ENCODE assay signal across 1 cellular context in genomic region chr2:199985625-199986207, GRCh38.
TF ChIP-seq lines count a peak whose summit lies in the region.

No MANE protein-coding gene starts in this region.

TF ChIP-seq in HepG2, 621 proteins besides CTCF, POLR2A, EP300 and RAD21 (continued from another document and continues in another):
- TF ChIP-seq ZNF800 (CRISPR knock-in tag; IDR thresholded peaks at IDR 0.05): 0 out of 2 replicates have a peak, but pooled peaks have one; percentile 52
- no peak for TF ChIP-seq ATF1 (CRISPR knock-in tag; IDR thresholded peaks at IDR 0.05)
- no peak for TF ChIP-seq PITX1 (CRISPR knock-in tag; IDR thresholded peaks at IDR 0.05)
- TF ChIP-seq FOXA3 (CRISPR knock-in tag; IDR thresholded peaks at IDR 0.05): no peak
- TF ChIP-seq FOXC1 (CRISPR knock-in tag; IDR thresholded peaks at IDR 0.05; ENCODE audit: borderline replicate concordance): no peak
- no peak for TF ChIP-seq ARNT2 (CRISPR knock-in tag; IDR thresholded peaks at IDR 0.05; ENCODE audit: low read depth)
- TF ChIP-seq ATF4 (CRISPR knock-in tag; IDR thresholded peaks at IDR 0.05): no peak
- TF ChIP-seq SNAPC2 (CRISPR knock-in tag; IDR thresholded peaks at IDR 0.05): no peak
- no peak for TF ChIP-seq ZNF589 (CRISPR knock-in tag; conservative IDR thresholded peaks at IDR 0.05)
- peak; percentile 37; the same call in 1 of the 2 replicates for TF ChIP-seq MAX (IDR thresholded peaks at IDR 0.05)
- TF ChIP-seq MLX (CRISPR knock-in tag; IDR thresholded peaks at IDR 0.05): no peak
- TF ChIP-seq ISL2 (CRISPR knock-in tag; IDR thresholded peaks at IDR 0.05): no peak
- no peak for TF ChIP-seq ZKSCAN1 (IDR thresholded peaks at IDR 0.05; ENCODE audit: low read length)
- TF ChIP-seq FOSL2 (CRISPR knock-in tag; IDR thresholded peaks at IDR 0.05): no peak
- TF ChIP-seq ZBTB1 (CRISPR knock-in tag; IDR thresholded peaks at IDR 0.05; ENCODE audit: borderline replicate concordance): no peak
- no peak for TF ChIP-seq TCF12 (IDR thresholded peaks at IDR 0.05)
- TF ChIP-seq TCF12 (CRISPR knock-in tag; IDR thresholded peaks at IDR 0.05): no peak
- TF ChIP-seq ZNF703 (CRISPR knock-in tag; IDR thresholded peaks at IDR 0.05; ENCODE audit: borderline replicate concordance): no peak
- no peak for TF ChIP-seq KLF12 (CRISPR knock-in tag; IDR thresholded peaks at IDR 0.05; ENCODE audit: borderline replicate concordance)
- TF ChIP-seq ZNF225 (CRISPR knock-in tag; IDR thresholded peaks at IDR 0.05): no peak
- 0 out of 2 replicates have a peak, but pooled peaks have one; percentile 17 for TF ChIP-seq ELF4 (CRISPR knock-in tag; IDR thresholded peaks at IDR 0.05; ENCODE audit: borderline replicate concordance)
- TF ChIP-seq ZNF276 (CRISPR knock-in tag; IDR thresholded peaks at IDR 0.05; ENCODE audit: low read depth): no peak
- no peak for TF ChIP-seq RFX1 (IDR thresholded peaks at IDR 0.05)
- TF ChIP-seq ZNF160 (CRISPR knock-in tag; IDR thresholded peaks at IDR 0.05): no peak
- TF ChIP-seq ZNF7 (CRISPR knock-in tag; IDR thresholded peaks at IDR 0.05): no peak
- no peak for TF ChIP-seq PRDM4 (CRISPR knock-in tag; IDR thresholded peaks at IDR 0.05; ENCODE audit: borderline replicate concordance)
- no peak for TF ChIP-seq HBP1 (CRISPR knock-in tag; IDR thresholded peaks at IDR 0.05; ENCODE audit: low read depth)
- peak; percentile 34; the same call in 1 of the 2 replicates for TF ChIP-seq FOXK1 (CRISPR knock-in tag; IDR thresholded peaks at IDR 0.05; ENCODE audit: borderline replicate concordance, low read depth)
- TF ChIP-seq MATR3 (CRISPR knock-in tag; IDR thresholded peaks at IDR 0.05): no peak
- TF ChIP-seq ZNF235 (CRISPR knock-in tag; IDR thresholded peaks at IDR 0.05; ENCODE audit: borderline replicate concordance): no peak
- 0 out of 2 replicates have a peak, but pooled peaks have one; percentile 34 for TF ChIP-seq KDM4B (CRISPR knock-in tag; IDR thresholded peaks at IDR 0.05)
- TF ChIP-seq EED (CRISPR knock-in tag; IDR thresholded peaks at IDR 0.05): no peak
- peak; percentile 14; the same call in 1 of the 2 replicates for TF ChIP-seq NR2C2 (CRISPR knock-in tag; IDR thresholded peaks at IDR 0.05; ENCODE audit: borderline replicate concordance)
- TF ChIP-seq RFX3 (CRISPR knock-in tag; IDR thresholded peaks at IDR 0.05): no peak
- no peak for TF ChIP-seq ZNF564 (CRISPR knock-in tag; IDR thresholded peaks at IDR 0.05)
- no peak for TF ChIP-seq ZBTB7B (CRISPR knock-in tag; IDR thresholded peaks at IDR 0.05)
- TF ChIP-seq SP1 (IDR thresholded peaks at IDR 0.05): no peak
- TF ChIP-seq SP1 (CRISPR knock-in tag; IDR thresholded peaks at IDR 0.05): no peak
- TF ChIP-seq PRDM15 (CRISPR knock-in tag; IDR thresholded peaks at IDR 0.05): no peak
- peak; percentile 53 for TF ChIP-seq SAP130 (CRISPR knock-in tag; IDR thresholded peaks at IDR 0.05; ENCODE audit: low read depth)
- no peak for TF ChIP-seq NFE2L2 (IDR thresholded peaks at IDR 0.05; ENCODE audit: low read length)
- TF ChIP-seq SALL1 (CRISPR knock-in tag; IDR thresholded peaks at IDR 0.05): peak; percentile 56
- TF ChIP-seq ZNF839 (CRISPR knock-in tag; IDR thresholded peaks at IDR 0.05; ENCODE audit: borderline replicate concordance): no peak
- TF ChIP-seq ZNF570 (CRISPR knock-in tag; IDR thresholded peaks at IDR 0.05; ENCODE audit: borderline replicate concordance): no peak
- TF ChIP-seq GATAD2A (CRISPR knock-in tag; IDR thresholded peaks at IDR 0.05): 0 out of 2 replicates have a peak, but pooled peaks have one; percentile 28
- TF ChIP-seq ZNF781 (CRISPR knock-in tag; IDR thresholded peaks at IDR 0.05; ENCODE audit: borderline replicate concordance, not compliant biosample characterization): no peak
- no peak for TF ChIP-seq SMAD1 (CRISPR knock-in tag; IDR thresholded peaks at IDR 0.05; ENCODE audit: borderline replicate concordance, low read depth)
- no peak for TF ChIP-seq SIN3A (IDR thresholded peaks at IDR 0.05; ENCODE audit: borderline replicate concordance, low read depth, low read length)
- TF ChIP-seq CREM (IDR thresholded peaks at IDR 0.05): no peak
- no peak for TF ChIP-seq CREM (CRISPR knock-in tag; IDR thresholded peaks at IDR 0.05)
- TF ChIP-seq ZFP82 (CRISPR knock-in tag; IDR thresholded peaks at IDR 0.05; ENCODE audit: borderline replicate concordance): no peak
- no peak for TF ChIP-seq NFYC (CRISPR knock-in tag; IDR thresholded peaks at IDR 0.05)
- no peak for TF ChIP-seq BRF2 (CRISPR knock-in tag; IDR thresholded peaks at IDR 0.05)
- TF ChIP-seq ZNF83 (CRISPR knock-in tag; IDR thresholded peaks at IDR 0.05; ENCODE audit: borderline replicate concordance): no peak
- TF ChIP-seq ZBTB38 (CRISPR knock-in tag; IDR thresholded peaks at IDR 0.05): no peak
- TF ChIP-seq FLYWCH1 (CRISPR knock-in tag; IDR thresholded peaks at IDR 0.05): no peak
- TF ChIP-seq SOX13 (IDR thresholded peaks at IDR 0.05): no peak
- no peak for TF ChIP-seq SOX13 (CRISPR knock-in tag; conservative IDR thresholded peaks at IDR 0.05 in 1 of 2, IDR thresholded peaks at IDR 0.05 in 1 of 2)
- no peak for TF ChIP-seq USF2 (IDR thresholded peaks at IDR 0.05; ENCODE audit: low read depth, low read length)
- TF ChIP-seq USF2 (CRISPR knock-in tag; IDR thresholded peaks at IDR 0.05; ENCODE audit: borderline replicate concordance): no peak
